In genomic region chr13:47298506-47298905, GRCh38 we compare ENCODE assay signal across 17 cellular contexts.
DNase-seq lines count a peak whose midpoint lies in the region; ATAC-seq and TF ChIP-seq lines count a peak whose summit lies in the region.
"Had no signal": no experiment of that assay in that cellular context is flagged by ENCODE, and none has a peak within 500 bp of the region (broad histone marks: within the 10 kb centered on the region; RNA-seq: fewer than 3 reads in every experiment).

No MANE protein-coding gene starts in this region.

- H2AFZ ChIP-seq in smooth muscle cell (ENCODE audit: low read depth), result no peak overlapping the region

- H3K4me1 ChIP-seq in smooth muscle cell (ENCODE audit: low read depth), result no peaks in the 10 kb centered on the region

- DNase-seq in HT1080 (ENCODE audit: low read depth) (peak; percentile 83), RPMI7951 (ENCODE audit: low read depth) (peak; percentile 41), fibroblast of mammary gland (ENCODE audit: low read depth) (peak; percentile 68), omental fat pad (ENCODE audit: low spot score) (no peak), GDM1 (lab: John Stamatoyannopoulos, UW) (no peak), smooth muscle cell (lab: John Stamatoyannopoulos, UW; ENCODE audit: unreplicated experiment) (no peak)
- DNase-seq: AML-193, DMS79, KG1, NCI-H1436 treated with DMSO at 0.1 percent for 48 hours, NCI-H2029, NCI-H446, NCI-H748 treated with DMSO at 0.1 percent for 48 hours, OCI-M1 had no signal

- ATAC-seq in omental fat pad (ENCODE audit: low FRiP score) (peak; percentile 73), HG03045 (IDR thresholded peaks at IDR 0.05; ENCODE audit: unreplicated experiment) (no peak)
- ATAC-seq: HepG2 had no signal

- no peak overlapping the region for H3K27ac ChIP-seq in smooth muscle cell (ENCODE audit: low read depth)
- H3K27ac ChIP-seq: C4-2B had no signal

- H3K4me2 ChIP-seq in smooth muscle cell, result no peak overlapping the region

- H3K4me3 ChIP-seq in fibroblast of mammary gland (ENCODE audit: control insufficient read depth, low read depth, low read length) (no peak overlapping the region), smooth muscle cell (no peak overlapping the region)

- WGBS in smooth muscle cell (ENCODE audit: low lambda C conversion rate), result 93% methylated on average over 2 of the region's 2 CpGs

- no peaks in the 10 kb centered on the region for H3F3A ChIP-seq in smooth muscle cell (ENCODE audit: low read depth)

- no peaks in the 10 kb centered on the region for H4K20me1 ChIP-seq in smooth muscle cell (ENCODE audit: low read depth)

- no peaks in the 10 kb centered on the region for H3K79me2 ChIP-seq in smooth muscle cell (ENCODE audit: low read depth)

- no peaks in the 10 kb centered on the region for H3K27me3 ChIP-seq in smooth muscle cell (ENCODE audit: low read depth)

- TF ChIP-seq CTCF in fibroblast of mammary gland (conservative IDR thresholded peaks at IDR 0.05; ENCODE audit: control insufficient read depth, insufficient read depth, low read depth, low read length), result no peak
- no peak for TF ChIP-seq CTCF in omental fat pad (IDR thresholded peaks at IDR 0.05)
- TF ChIP-seq CTCF in smooth muscle cell (IDR thresholded peaks at IDR 0.05; ENCODE audit: borderline replicate concordance, insufficient read depth, poor library complexity, severe bottlenecking), result no peak

- no peaks in the 10 kb centered on the region for H3K9me3 ChIP-seq in smooth muscle cell (replicated peaks; ENCODE audit: low read depth)

- no peaks in the 10 kb centered on the region for H3K36me3 ChIP-seq in smooth muscle cell (ENCODE audit: low read depth)

- H3K9ac ChIP-seq in smooth muscle cell (ENCODE audit: low read depth), result no peak overlapping the region

Comparison
In these comparisons a context has a peak if more than half of its experiments do, and no peak if none do; other contexts are left out.
1. DNase-seq: peak in HT1080 (single experiment), RPMI7951 (single experiment) and fibroblast of mammary gland (single experiment); none in omental fat pad (single experiment), GDM1 (single experiment) and smooth muscle cell (single experiment).